Comparison of ENCODE assay signal across 9 cellular contexts in the genomic region with DNA sequence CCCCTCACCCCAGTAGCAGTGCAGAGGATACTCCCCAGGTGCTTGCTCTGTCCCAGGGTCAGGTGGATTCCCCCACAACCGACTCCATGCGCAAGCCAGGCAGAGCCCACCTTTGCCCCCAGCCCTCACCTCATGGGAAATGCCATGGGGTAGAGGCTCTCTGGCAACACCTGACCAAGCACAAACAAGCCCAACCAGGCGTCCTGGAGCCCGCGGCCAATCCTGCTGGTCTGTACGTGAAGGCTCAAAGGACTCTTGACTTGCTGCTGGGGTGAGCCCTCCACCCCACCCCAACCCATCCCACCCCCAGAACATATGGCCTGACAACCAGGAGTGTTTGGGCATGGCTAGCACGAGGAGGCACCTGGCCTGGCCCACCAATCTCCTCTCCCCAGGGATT. TPM values are rescaled to one million over a fixed set of nuclear protein-coding genes. Genes with fewer than 3 reads are reported as not detected.
DNase-seq lines count a peak whose midpoint lies in the region; ATAC-seq, FAIRE-seq and TF ChIP-seq lines count a peak whose summit lies in the region.
"Had no signal": no experiment of that assay in that cellular context is flagged by ENCODE, and none has a peak within 500 bp of the region (broad histone marks: within the 10 kb centered on the region; RNA-seq: fewer than 3 reads in every experiment).

No MANE protein-coding gene starts in this region.

- no peak for TF ChIP-seq CTCF in WI38 (IDR thresholded peaks at IDR 0.05; ENCODE audit: low read depth, low read length)

- H3K27ac ChIP-seq in right cardiac atrium (ENCODE audit: low read length) (no peak overlapping the region), iPS-20b (ENCODE audit: low read length) (no peak overlapping the region), urinary bladder (ENCODE audit: low read depth) (no peak overlapping the region), small intestine (ENCODE audit: low read depth in 1 of 2, low read length in 1 of 2) (no peak overlapping the region)

- H3K27me3 ChIP-seq in right cardiac atrium (ENCODE audit: control insufficient read depth, insufficient read depth) (no peaks in the 10 kb centered on the region), iPS-20b (ENCODE audit: insufficient read depth, low read length) (peaks cover 39% of the 10 kb centered on the region), small intestine (ENCODE audit: control insufficient read depth in 2 of 2, insufficient read depth in 2 of 2, low read length in 2 of 2) (peaks cover 0 to 4% of the 10 kb centered on the region in 2 donors)

- no peak overlapping the region for H3K9ac ChIP-seq in iPS-20b (ENCODE audit: low read depth, low read length)

- H3K4me1 ChIP-seq in right cardiac atrium (ENCODE audit: control insufficient read depth, insufficient read depth, low read length) (peaks cover 8% of the 10 kb centered on the region), iPS-20b (ENCODE audit: insufficient read depth, low read length) (peaks cover 30% of the 10 kb centered on the region), urinary bladder (ENCODE audit: insufficient read depth) (no peaks in the 10 kb centered on the region), small intestine (ENCODE audit: control insufficient read depth in 2 of 2, insufficient read depth in 1 of 2, low read depth in 1 of 2, low read length in 1 of 2) (no peaks in the 10 kb centered on the region)

- WGBS in right cardiac atrium, result 35% methylated on average over 7 of the region's 7 CpGs
- 38% methylated on average over 7 of the region's 7 CpGs for WGBS in urinary bladder
- 18 to 34% (median 25%) methylated on average over 7 of the region's 7 CpGs for WGBS in small intestine, 3 donors

- H3K4me3 ChIP-seq in right cardiac atrium (ENCODE audit: low read length) (peak overlapping the region; percentile 85), WI38 (ENCODE audit: low read depth, low read length) (peak overlapping the region; percentile 64), iPS-20b (ENCODE audit: low read length) (peak overlapping the region; percentile 75; the same call in 1 of the 2 replicates), urinary bladder (ENCODE audit: low read depth, low read length) (peak overlapping the region; percentile 56), small intestine (ENCODE audit: low read depth in 1 of 2, low read length in 2 of 2) (no peak overlapping the region)

- FAIRE-seq in small intestine (lab: Jason Lieb, UNC), result no peak
- FAIRE-seq: kidney had no signal

- no peak for ATAC-seq in right cardiac atrium
- no peak for ATAC-seq in left ventricle myocardium superior

- intact Hi-C loops in right cardiac atrium (cut with DNase I), result no loop called here
- intact Hi-C loops in left ventricle myocardium superior (cut with micrococcal nuclease), result no loop called here

- peak in 1 of 3 donors; percentile 38 for DNase-seq in right cardiac atrium
- no peak for DNase-seq in left ventricle myocardium superior
- no peak for DNase-seq in NCI-H2107 treated with DMSO at 0.1 percent for 48 hours (lab: John Stamatoyannopoulos, UW; ENCODE audit: unreplicated experiment)
- DNase-seq in NAMALWA (ENCODE audit: low spot score), result no peak
- DNase-seq in small intestine, result no peak

- H3K36me3 ChIP-seq in iPS-20b (ENCODE audit: insufficient read depth, low read depth, low read length), result no peaks in the 10 kb centered on the region
- H3K36me3 ChIP-seq in urinary bladder (ENCODE audit: insufficient read depth), result no peaks in the 10 kb centered on the region
- H3K36me3 ChIP-seq in small intestine (ENCODE audit: control insufficient read depth in 2 of 2, insufficient read depth in 2 of 2, low read length in 2 of 2), result no peaks in the 10 kb centered on the region

- H3K9me3 ChIP-seq in right cardiac atrium (ENCODE audit: control insufficient read depth, low read length) (no peaks in the 10 kb centered on the region), iPS-20b (ENCODE audit: insufficient read depth, low read depth, low read length) (no peaks in the 10 kb centered on the region), small intestine (ENCODE audit: control insufficient read depth, low read depth) (no peaks in the 10 kb centered on the region)

RNA-seq across cellular contexts. Expression of a gene that starts 1.8 kb away (rescaled TPM):
- total RNA-seq in right cardiac atrium, result 10 to 100 TPM; 11.8 to 14.8 (median 13.1) TPM
- 18.2 TPM for polyA plus RNA-seq in right cardiac atrium
- 10.0 TPM for total RNA-seq in left ventricle myocardium superior
- total RNA-seq in urinary bladder, result 13.4 TPM
- 6.1 TPM for polyA plus RNA-seq in urinary bladder
- polyA plus RNA-seq in small intestine, result 10 to 100 TPM in 1 of 3 donors, 1 to 10 TPM in 2; 4.8 to 18.3 (median 4.9) TPM

RNA-seq across cellular contexts. Expression of a gene that starts 53.5 kb away (rescaled TPM):
- total RNA-seq in right cardiac atrium (under 1 TPM in 3 of 4 donors, not detected in 1; 0.15 to 0.25 (median 0.17) TPM), left ventricle myocardium superior (not detected), urinary bladder (0.90 TPM)
- polyA plus RNA-seq in right cardiac atrium (0.09 TPM), urinary bladder (5.7 TPM), small intestine (1 to 10 TPM in 1 of 3 donors, under 1 TPM in 1, not detected in 1; 0.81 to 1.1 TPM)

RNA-seq across cellular contexts. Expression of a gene that starts 58.5 kb away (rescaled TPM):
- total RNA-seq in right cardiac atrium (10 to 100 TPM; 40.6 to 50.5 (median 50.3) TPM), left ventricle myocardium superior (16.1 TPM), urinary bladder (217 TPM)
- polyA plus RNA-seq in right cardiac atrium (37.4 TPM), urinary bladder (166 TPM), small intestine (10 to 100 TPM; 12.3 to 18.1 (median 15.3) TPM)

Comparison
In these comparisons a context has a peak if more than half of its experiments do, and no peak if none do; other contexts are left out.
1. H3K4me3 ChIP-seq: peak in right cardiac atrium (single experiment), WI38 (single experiment), iPS-20b (single experiment) and urinary bladder (single experiment); none in small intestine (0 of 2).